Comparison of ENCODE assay signal across 1 cellular context in the genomic region with DNA sequence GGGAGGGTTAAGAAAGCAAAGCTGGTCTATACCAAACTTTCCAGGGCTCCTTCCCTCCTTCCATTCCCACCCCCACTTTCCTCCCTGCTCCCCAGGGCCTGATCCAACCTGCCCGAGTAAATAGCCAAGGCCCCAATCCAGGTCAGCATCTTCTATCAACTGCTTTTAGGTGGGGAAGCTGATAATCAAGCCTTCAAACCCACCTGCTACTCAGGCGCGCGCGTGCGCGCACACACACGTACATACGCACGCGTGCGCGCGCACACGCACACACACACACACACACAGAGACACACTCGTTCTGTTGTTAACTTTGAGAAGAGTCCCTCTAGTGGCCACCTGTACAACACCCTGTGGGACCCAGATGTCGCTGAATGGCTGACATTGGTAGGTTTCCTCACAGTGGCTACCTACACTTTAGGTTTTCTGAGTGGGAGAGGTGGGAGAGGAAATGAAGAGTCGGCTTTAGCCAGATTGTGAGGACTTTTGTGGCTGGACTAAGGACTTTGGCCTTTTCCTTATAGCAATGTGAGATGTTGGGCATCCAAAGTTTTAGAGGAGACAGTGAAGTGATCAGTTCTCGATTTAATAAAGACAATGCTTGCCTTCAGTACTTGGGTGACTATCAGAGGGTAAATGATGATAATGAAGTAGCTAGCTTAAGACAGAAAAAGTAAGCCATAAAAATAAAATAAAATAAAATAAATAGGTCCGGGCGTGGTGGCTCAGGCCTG.
TF ChIP-seq lines count a peak whose summit lies in the region.

No MANE protein-coding gene starts in this region.

TF ChIP-seq in K562, 482 proteins besides CTCF, POLR2A, EP300 and RAD21 (continued from another document):
- TF ChIP-seq, protein P1, sequence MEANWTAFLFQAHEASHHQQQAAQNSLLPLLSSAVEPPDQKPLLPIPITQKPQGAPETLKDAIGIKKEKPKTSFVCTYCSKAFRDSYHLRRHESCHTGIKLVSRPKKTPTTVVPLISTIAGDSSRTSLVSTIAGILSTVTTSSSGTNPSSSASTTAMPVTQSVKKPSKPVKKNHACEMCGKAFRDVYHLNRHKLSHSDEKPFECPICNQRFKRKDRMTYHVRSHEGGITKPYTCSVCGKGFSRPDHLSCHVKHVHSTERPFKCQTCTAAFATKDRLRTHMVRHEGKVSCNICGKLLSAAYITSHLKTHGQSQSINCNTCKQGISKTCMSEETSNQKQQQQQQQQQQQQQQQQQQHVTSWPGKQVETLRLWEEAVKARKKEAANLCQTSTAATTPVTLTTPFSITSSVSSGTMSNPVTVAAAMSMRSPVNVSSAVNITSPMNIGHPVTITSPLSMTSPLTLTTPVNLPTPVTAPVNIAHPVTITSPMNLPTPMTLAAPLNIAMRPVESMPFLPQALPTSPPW (CRISPR knock-in tag; IDR thresholded peaks at IDR 0.05) = peak; percentile 25; the same call in 1 of the 2 replicates
- TF ChIP-seq NR4A1 (CRISPR knock-in tag; IDR thresholded peaks at IDR 0.05) (no peak), NR4A1 (tag; IDR thresholded peaks at IDR 0.05) (no peak), BHLHE40 (IDR thresholded peaks at IDR 0.05; ENCODE audit: low read length) (peak; percentile 51), NRF1 (conservative IDR thresholded peaks at IDR 0.05 in 1 of 2, IDR thresholded peaks at IDR 0.05 in 1 of 2) (peak; percentile 85 to 88), CXXC5 (CRISPR knock-in tag; IDR thresholded peaks at IDR 0.05) (peak; percentile 56), CREM (IDR thresholded peaks at IDR 0.05; ENCODE audit: low read depth) (peak; percentile 40; the same call in 1 of the 2 replicates), RCOR1 (IDR thresholded peaks at IDR 0.05; ENCODE audit: borderline replicate concordance in 1 of 2, low read depth in 2 of 2, low read length in 2 of 2) (peak in 1 of 2 experiments; percentile 36; a peak in 1 of 4 replicates), ZNF282 (CRISPR knock-in tag; IDR thresholded peaks at IDR 0.05) (no peak), RBM14 (IDR thresholded peaks at IDR 0.05; ENCODE audit: borderline replicate concordance, insufficient read depth, low read depth, low read length) (no peak), BRD4 (IDR thresholded peaks at IDR 0.05) (no peak), JUND (IDR thresholded peaks at IDR 0.05; ENCODE audit: borderline replicate concordance, low read depth, low read length) (0 out of 2 replicates have a peak, but pooled peaks have one; percentile 28), JUND (tag; IDR thresholded peaks at IDR 0.05; ENCODE audit: borderline replicate concordance, low read depth, low read length) (no peak), ATF1 (CRISPR knock-in tag; IDR thresholded peaks at IDR 0.05) (no peak), ATF1 (tag; IDR thresholded peaks at IDR 0.05) (peak; percentile 48), ZNF766 (CRISPR knock-in tag; conservative IDR thresholded peaks at IDR 0.05) (0 out of 2 replicates have a peak, but pooled peaks have one; percentile 34)
TF ChIP-seq in K562: peak in this region for 10.
